9 cellular contexts compared by ENCODE assay signal in the genomic region with DNA sequence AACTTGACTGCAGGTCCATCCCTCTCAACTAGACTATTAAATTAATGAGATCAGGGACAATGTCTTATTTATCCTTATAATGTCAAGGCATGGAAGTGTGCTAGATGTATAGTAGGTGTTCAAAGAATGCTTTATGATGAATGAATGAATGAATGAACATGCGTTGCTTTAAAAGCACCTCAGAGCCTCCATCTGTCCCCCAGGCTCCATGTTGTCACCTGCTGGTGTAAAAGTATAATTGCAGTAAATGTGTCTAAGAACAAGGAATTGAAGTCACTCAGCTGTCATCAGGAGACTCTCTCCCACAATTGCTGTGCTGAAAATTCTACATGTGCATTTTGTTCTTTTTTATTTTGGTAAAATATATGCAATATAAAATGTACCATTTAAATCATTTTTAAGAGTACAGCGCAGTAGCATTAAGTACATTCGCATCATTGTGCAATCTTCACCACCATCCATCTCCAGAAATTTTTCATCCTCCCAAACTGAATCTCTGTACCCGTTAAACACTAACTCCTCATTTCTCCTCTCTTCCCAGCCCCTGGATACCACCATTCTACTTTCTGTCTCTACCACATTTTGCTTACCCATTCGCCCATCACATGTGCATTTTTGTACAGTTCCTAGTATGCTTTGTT. TPM values are rescaled to one million over a fixed set of nuclear protein-coding genes. Genes with fewer than 3 reads are reported as not detected.
DNase-seq lines count a peak whose midpoint lies in the region; ATAC-seq and TF ChIP-seq lines count a peak whose summit lies in the region.
"Had no signal": no experiment of that assay in that cellular context is flagged by ENCODE, and none has a peak within 500 bp of the region (broad histone marks: within the 10 kb centered on the region; RNA-seq: fewer than 3 reads in every experiment).

No MANE protein-coding gene starts in this region.

- CTCF ChIA-PET in activated CD4-positive, alpha-beta T cell treated with anti-CD3 and anti-CD28 coated beads for 36 hours (lab: Charles Lee): interaction anchor here (0.6 to 2.1 kb wide), 9 partner anchors 8 to 851 kb away, joined by 3 to 8 read pairs (median 3); no protein-coding TSS in a partner anchor

- H3K27ac Mint-ChIP-seq in activated CD4-positive, alpha-beta T cell treated with anti-CD3 and anti-CD28 coated beads for 36 hours: no peak overlapping the region

- H3K27ac ChIP-seq in thoracic aorta: no peak overlapping the region

- H3K27me3 Mint-ChIP-seq in activated CD4-positive, alpha-beta T cell treated with anti-CD3 and anti-CD28 coated beads for 36 hours: peaks cover 29% of the 10 kb centered on the region

- H3K9me3 Mint-ChIP-seq in activated CD4-positive, alpha-beta T cell treated with anti-CD3 and anti-CD28 coated beads for 36 hours (ENCODE audit: low read depth): no peaks in the 10 kb centered on the region

- H3K36me3 ChIP-seq in thoracic aorta: no peaks in the 10 kb centered on the region

- ATAC-seq in esophagus mucosa: peak; percentile 45
- no peak for ATAC-seq in thoracic aorta (ENCODE audit: insufficient number of reproducible peaks, low FRiP score, low read depth)
- no peak for ATAC-seq in activated CD4-positive, alpha-beta T cell treated with anti-CD3 and anti-CD28 coated beads for 36 hours
- no peak for ATAC-seq in GM21367 (IDR thresholded peaks at IDR 0.05; ENCODE audit: unreplicated experiment)

- no peaks in the 10 kb centered on the region for H3K9me3 ChIP-seq in thoracic aorta

- H3K4me3 Mint-ChIP-seq in activated CD4-positive, alpha-beta T cell treated with anti-CD3 and anti-CD28 coated beads for 36 hours: no peak overlapping the region

- intact Hi-C loops in activated CD4-positive, alpha-beta T cell treated with anti-CD3 and anti-CD28 coated beads for 36 hours (cut with DNase I, micrococcal nuclease): loop anchor here in 1 of 2 experiments (1.0 kb wide), 1 partner anchor 86 kb away; no protein-coding TSS in a partner anchor

- no peaks in the 10 kb centered on the region for H3K36me3 Mint-ChIP-seq in activated CD4-positive, alpha-beta T cell treated with anti-CD3 and anti-CD28 coated beads for 36 hours (ENCODE audit: low read depth)

- no peaks in the 10 kb centered on the region for H3K4me1 Mint-ChIP-seq in activated CD4-positive, alpha-beta T cell treated with anti-CD3 and anti-CD28 coated beads for 36 hours

- H3K4me1 ChIP-seq in thoracic aorta (ENCODE audit: control insufficient read depth in 1 of 2, low read depth in 2 of 2): no peaks in the 10 kb centered on the region

- DNase-seq in SHP77 (lab: John Stamatoyannopoulos, UW) (peak; percentile 1 to 29), SHP77 treated with DMSO at 0.1 percent for 48 hours (lab: John Stamatoyannopoulos, UW) (no peak), NCI-H82 treated with DMSO at 0.1 percent for 48 hours (lab: John Stamatoyannopoulos, UW; ENCODE audit: unreplicated experiment) (peak; percentile 3), thoracic aorta (ENCODE audit: low spot score) (no peak), COLO668 (lab: John Stamatoyannopoulos, UW; ENCODE audit: unreplicated experiment) (no peak)
- DNase-seq in activated CD4-positive, alpha-beta T cell treated with anti-CD3 and anti-CD28 coated beads for 36 hours: no peak
- DNase-seq: central memory CD4-positive, alpha-beta T cell had no signal

- POLR2A ChIA-PET in activated CD4-positive, alpha-beta T cell treated with anti-CD3 and anti-CD28 coated beads for 36 hours (lab: Charles Lee): no interaction called here

- H3K4me3 ChIP-seq in thoracic aorta: no peak overlapping the region

- TF ChIP-seq CTCF in thoracic aorta (IDR thresholded peaks at IDR 0.05): peak; percentile 46

- H3K27me3 ChIP-seq in thoracic aorta (replicated peaks; ENCODE audit: insufficient read depth): no peaks in the 10 kb centered on the region

RNA-seq across cellular contexts. Expression of gene GNAL, which starts 52.6 kb away (rescaled TPM):
- total RNA-seq in esophagus mucosa (8.8 TPM), thoracic aorta (10 to 100 TPM in 1 of 2 donors, 1 to 10 TPM in 1; 4.2 to 20.4 TPM)
- total RNA-seq in activated CD4-positive, alpha-beta T cell treated with anti-CD3 and anti-CD28 coated beads for 36 hours: under 1 TPM; 0.07 to 0.21 TPM

Comparison
In these comparisons a context has a peak if more than half of its experiments do, and no peak if none do; other contexts are left out.
1. DNase-seq: peak in SHP77 (2 of 2) and NCI-H82 treated with DMSO at 0.1 percent for 48 hours (single experiment); none in SHP77 treated with DMSO at 0.1 percent for 48 hours (single experiment), thoracic aorta (single experiment), activated CD4-positive, alpha-beta T cell treated with anti-CD3 and anti-CD28 coated beads for 36 hours (single experiment) and COLO668 (single experiment).